ENCODE assay signal across 31 cellular contexts in genomic region chr6:138257638-138258040, GRCh38. TPM values are rescaled to one million over a fixed set of nuclear protein-coding genes. Genes with fewer than 3 reads are reported as not detected.
"Had no signal": no experiment of that assay in that cellular context is flagged by ENCODE, and none has a peak within 500 bp of the region (broad histone marks: within the 10 kb centered on the region; RNA-seq: fewer than 3 reads in every experiment).

No MANE protein-coding gene starts in this region.

- H3K4me3 ChIP-seq: dorsolateral prefrontal cortex, gastrocnemius medialis, left ventricle myocardium inferior, lower lobe of right lung, pancreas, right atrium auricular region, sigmoid colon, testis, tibial artery had no signal

- H3K4me1 ChIP-seq: gastrocnemius medialis, left ventricle myocardium inferior, lower lobe of right lung, right atrium auricular region, sigmoid colon, testis, tibial artery had no signal

- DNase-seq: dorsolateral prefrontal cortex; effector CD8-positive, alpha-beta T cell; endodermal cell; foreskin fibroblast; gastrocnemius medialis; head of caudate nucleus; left ventricle myocardium inferior; lower lobe of right lung; pancreas; sigmoid colon; stimulated activated CD4-positive, alpha-beta T cell treated with anti-CD3 and anti-CD28 coated beads, Interleukin-2, amount 100 ng/mL, for 24 hours; stimulated activated CD4-positive, alpha-beta T cell treated with anti-CD3 and anti-CD28 coated beads, Interleukin-4, amount 100 ng/mL, for 24 hours; stimulated activated naive CD4-positive, alpha-beta T cell treated with Interleukin-2 at 50 U/mL for 16 hours; substantia nigra; testis; tibial artery had no signal

- H3K27ac ChIP-seq: epithelial cell of prostate, gastrocnemius medialis, left ventricle myocardium inferior, neutrophil, pancreas, right atrium auricular region, sigmoid colon, testis, tibial artery had no signal

- H3K4me1 Mint-ChIP-seq: endodermal cell; stimulated activated effector memory CD8-positive, alpha-beta T cell treated with anti-CD3 and anti-CD28 coated beads, Interleukin-12 subunit alpha, Interleukin-12 subunit beta, amount 100 ng/mL, for 72 hours had no signal

- H3K27ac Mint-ChIP-seq: endodermal cell; natural killer cell treated with Interleukin-12 subunit alpha and Interleukin-12 subunit beta and Interleukin-15 and Interleukin-18, amount 100 ng/mL, for 72 hours; stimulated activated effector memory CD8-positive, alpha-beta T cell treated with anti-CD3 and anti-CD28 coated beads, Interleukin-12 subunit alpha, Interleukin-12 subunit beta, amount 100 ng/mL, for 72 hours; type B pancreatic cell had no signal

- H3K27me3 ChIP-seq: dorsolateral prefrontal cortex, gastrocnemius medialis, neutrophil, pancreas, right atrium auricular region, sigmoid colon, testis, tibial artery had no signal

- H3K9me3 ChIP-seq: gastrocnemius medialis, left ventricle myocardium inferior, lower lobe of right lung, neutrophil, pancreas, right atrium auricular region, sigmoid colon, testis, tibial artery had no signal

- H3K27me3 Mint-ChIP-seq: progenitor cell of endocrine pancreas, type B pancreatic cell had no signal

- H3K36me3 Mint-ChIP-seq: natural killer cell treated with Interleukin-12 subunit alpha and Interleukin-12 subunit beta and Interleukin-15 and Interleukin-18, amount 100 ng/mL, for 72 hours had no signal

- ATAC-seq: esophagus mucosa; gastrocnemius medialis; natural killer cell treated with Interleukin-12 subunit alpha and Interleukin-12 subunit beta and Interleukin-15 and Interleukin-18, amount 100 ng/mL, for 72 hours; pancreas; stimulated activated effector memory CD8-positive, alpha-beta T cell treated with anti-CD3 and anti-CD28 coated beads, Interleukin-12 subunit alpha, Interleukin-12 subunit beta, amount 100 ng/mL, for 72 hours had no signal

- H3K4me3 Mint-ChIP-seq: endodermal cell; natural killer cell treated with Interleukin-12 subunit alpha and Interleukin-12 subunit beta and Interleukin-15 and Interleukin-18, amount 100 ng/mL, for 72 hours; neural crest cell; stimulated activated effector memory CD8-positive, alpha-beta T cell treated with anti-CD3 and anti-CD28 coated beads, Interleukin-12 subunit alpha, Interleukin-12 subunit beta, amount 100 ng/mL, for 72 hours; type B pancreatic cell had no signal

- H3K9me3 Mint-ChIP-seq: endodermal cell; natural killer cell treated with Interleukin-12 subunit alpha and Interleukin-12 subunit beta and Interleukin-15 and Interleukin-18, amount 100 ng/mL, for 72 hours; neural crest cell; stimulated activated effector memory CD8-positive, alpha-beta T cell treated with anti-CD3 and anti-CD28 coated beads, Interleukin-12 subunit alpha, Interleukin-12 subunit beta, amount 100 ng/mL, for 72 hours; type B pancreatic cell had no signal

- H3K36me3 ChIP-seq: gastrocnemius medialis, left ventricle myocardium inferior, neutrophil, right atrium auricular region, sigmoid colon had no signal

RNA-seq across cellular contexts. Expression of gene PBOV1, which starts 39.3 kb away (rescaled TPM):
- total RNA-seq: cerebellum; dorsolateral prefrontal cortex; endodermal cell; esophagus mucosa; gastrocnemius medialis; glomerular endothelial cell; left ventricle myocardium inferior; lower lobe of right lung; mesenteric fat pad; natural killer cell treated with Interleukin-12 subunit alpha and Interleukin-12 subunit beta and Interleukin-15 and Interleukin-18, amount 100 ng/mL, for 72 hours; neural crest cell; omental fat pad; pancreas; progenitor cell of endocrine pancreas; right atrium auricular region; sigmoid colon; skeletal muscle tissue; testis; urinary bladder had no signal
